25 cellular contexts compared by ENCODE assay signal in genomic region chr2:20897874-20898453, GRCh38.
"Had no signal": no experiment of that assay in that cellular context is flagged by ENCODE, and none has a peak within 500 bp of the region (broad histone marks: within the 10 kb centered on the region; RNA-seq: fewer than 3 reads in every experiment).

No MANE protein-coding gene starts in this region.

- H3K36me3 ChIP-seq: esophagus squamous epithelium, gastrocnemius medialis, heart right ventricle, left lung, lower lobe of right lung had no signal

- H3K4me1 Mint-ChIP-seq: mesothelial cell of epicardium; naive B cell; naive thymus-derived CD8-positive, alpha-beta T cell had no signal

- ATAC-seq: gastrocnemius medialis; heart right ventricle; left cardiac atrium; left lung; left ventricle myocardium superior; lower lobe of right lung; mucosa of descending colon; naive thymus-derived CD8-positive, alpha-beta T cell had no signal

- H3K27me3 ChIP-seq: gastrocnemius medialis had no signal

- H3K27ac ChIP-seq: coronary artery, dorsolateral prefrontal cortex, esophagus squamous epithelium, gastrocnemius medialis, heart right ventricle, left lung, lower lobe of right lung had no signal

- H3K9me3 ChIP-seq: esophagus squamous epithelium, lower lobe of right lung, mucosa of descending colon had no signal

- H3K4me1 ChIP-seq: esophagus squamous epithelium, gastrocnemius medialis, heart right ventricle, left lung, lower lobe of right lung had no signal

- H3K4me3 ChIP-seq: coronary artery, dorsolateral prefrontal cortex, esophagus squamous epithelium, gastrocnemius medialis, heart right ventricle, left lung, lower lobe of right lung, mucosa of descending colon had no signal

- H3K27ac Mint-ChIP-seq: mesothelial cell of epicardium, naive B cell had no signal

- H3K4me3 Mint-ChIP-seq: mesothelial cell of epicardium; naive B cell; naive thymus-derived CD8-positive, alpha-beta T cell had no signal

- H3K36me3 Mint-ChIP-seq: mesothelial cell of epicardium had no signal

- DNase-seq: dermis blood vessel endothelial cell; dorsolateral prefrontal cortex; effector CD4-positive, alpha-beta T cell; effector memory CD4-positive, alpha-beta T cell; esophagus squamous epithelium; foreskin fibroblast; foreskin melanocyte; gastrocnemius medialis; glutamatergic neuron; head of caudate nucleus; heart right ventricle; hippocampal formation; left cardiac atrium; left lung; left ventricle myocardium superior; lower lobe of right lung; mesenchymal stem cell; mucosa of descending colon; naive B cell; naive thymus-derived CD8-positive, alpha-beta T cell had no signal

- FAIRE-seq: endothelial cell of umbilical vein, islet of Langerhans, keratinocyte had no signal
